11 cellular contexts compared by ENCODE assay signal in the genomic region with DNA sequence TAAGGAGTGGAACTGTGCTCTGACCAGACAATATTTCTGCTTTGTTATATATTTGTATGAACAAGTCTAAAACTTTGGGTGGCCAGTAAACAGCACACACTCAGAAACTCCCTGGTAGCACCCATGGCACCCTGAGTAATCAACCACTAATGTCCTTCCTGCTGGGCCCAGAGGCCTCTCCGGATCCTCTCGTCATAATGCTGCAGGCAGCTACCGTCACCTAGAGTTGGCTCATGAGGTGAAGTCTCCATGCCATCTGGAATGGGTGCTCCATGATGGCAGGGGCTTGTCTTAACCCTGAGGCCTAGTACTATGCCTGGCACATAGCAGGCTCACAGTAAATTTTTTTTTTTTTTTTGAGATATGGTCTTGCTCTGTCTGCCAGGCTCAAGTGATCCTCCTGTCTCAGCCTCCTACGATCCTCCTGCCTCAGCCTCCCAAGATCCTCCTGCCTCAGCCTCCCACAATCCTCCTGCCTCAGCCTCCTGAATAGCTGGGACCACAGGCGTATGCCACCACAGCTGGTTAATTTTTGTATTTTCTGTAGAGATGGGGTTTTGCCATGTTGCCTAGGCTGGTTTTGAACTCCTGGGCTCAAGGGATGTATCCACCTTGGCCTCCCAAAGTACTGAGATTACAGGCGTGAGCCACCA. TPM values are rescaled to one million over a fixed set of nuclear protein-coding genes. Genes with fewer than 3 reads are reported as not detected.
DNase-seq lines count a peak whose midpoint lies in the region; ATAC-seq and TF ChIP-seq lines count a peak whose summit lies in the region.
"Had no signal": no experiment of that assay in that cellular context is flagged by ENCODE, and none has a peak within 500 bp of the region (broad histone marks: within the 10 kb centered on the region; RNA-seq: fewer than 3 reads in every experiment).

No MANE protein-coding gene starts in this region.

- POLR2A ChIA-PET in naive thymus-derived CD8-positive, alpha-beta T cell (lab: Charles Lee), result no interaction called here

- H3K27me3 Mint-ChIP-seq in stimulated activated naive CD8-positive, alpha-beta T cell treated with anti-CD3 and anti-CD28 coated beads, Interleukin-15, amount 100 ng/mL, for 72 hours, result no peaks in the 10 kb centered on the region
- H3K27me3 Mint-ChIP-seq in naive thymus-derived CD8-positive, alpha-beta T cell, result no peaks in the 10 kb centered on the region

- H3K36me3 ChIP-seq in vagina, result no peaks in the 10 kb centered on the region
- H3K36me3 ChIP-seq: SJCRH30 had no signal

- no peak for TF ChIP-seq CTCF in vagina (IDR thresholded peaks at IDR 0.05)

- H3K4me3 Mint-ChIP-seq in stimulated activated naive CD8-positive, alpha-beta T cell treated with anti-CD3 and anti-CD28 coated beads, Interleukin-15, amount 100 ng/mL, for 72 hours, result no peak overlapping the region
- H3K4me3 Mint-ChIP-seq in naive thymus-derived CD8-positive, alpha-beta T cell, result no peak overlapping the region

- peaks cover 0 to 20% (median 7%) of the 10 kb centered on the region in 3 donors for H3K36me3 Mint-ChIP-seq in naive thymus-derived CD8-positive, alpha-beta T cell

- intact Hi-C loops in vagina (cut with DNase I), result no loop called here

- H3K4me3 ChIP-seq in vagina, result no peak overlapping the region
- H3K4me3 ChIP-seq: SJCRH30 had no signal

- peaks cover 36% of the 10 kb centered on the region for H3K4me1 Mint-ChIP-seq in stimulated activated naive CD8-positive, alpha-beta T cell treated with anti-CD3 and anti-CD28 coated beads, Interleukin-15, amount 100 ng/mL, for 72 hours
- H3K4me1 Mint-ChIP-seq in naive thymus-derived CD8-positive, alpha-beta T cell, result peaks cover 11 to 52% (median 45%) of the 10 kb centered on the region in 4 donors

- H3K27ac Mint-ChIP-seq in stimulated activated naive CD8-positive, alpha-beta T cell treated with anti-CD3 and anti-CD28 coated beads, Interleukin-15, amount 100 ng/mL, for 72 hours, result peak overlapping the region; percentile 24 to 63
- peak overlapping the region in 7 of 10 donors; percentile 78 to 96 (median 87) for H3K27ac Mint-ChIP-seq in naive thymus-derived CD8-positive, alpha-beta T cell

- no peak for ATAC-seq in stimulated activated naive CD8-positive, alpha-beta T cell treated with anti-CD3 and anti-CD28 coated beads, Interleukin-15, amount 100 ng/mL, for 72 hours
- no peak for ATAC-seq in stimulated activated naive CD8-positive, alpha-beta T cell treated with anti-CD3 and anti-CD28 coated beads, Interleukin-15, Interleukin-2, amounts not matched to agents 100 U/mL and 50 U/mL, for 24 hours
- ATAC-seq in naive thymus-derived CD8-positive, alpha-beta T cell, result no peak
- no peak for ATAC-seq in HG03045 (IDR thresholded peaks at IDR 0.05; ENCODE audit: unreplicated experiment)

- no peaks in the 10 kb centered on the region for H3K9me3 ChIP-seq in vagina
- H3K9me3 ChIP-seq: SJCRH30 had no signal

- H3K9me3 Mint-ChIP-seq in stimulated activated naive CD8-positive, alpha-beta T cell treated with anti-CD3 and anti-CD28 coated beads, Interleukin-15, amount 100 ng/mL, for 72 hours, result no peaks in the 10 kb centered on the region
- H3K9me3 Mint-ChIP-seq in naive thymus-derived CD8-positive, alpha-beta T cell, result no peaks in the 10 kb centered on the region

- no peak for DNase-seq in stimulated activated naive CD8-positive, alpha-beta T cell treated with anti-CD3 and anti-CD28 coated beads, Interleukin-15, amount 100 ng/mL, for 72 hours
- no peak for DNase-seq in stimulated activated naive CD8-positive, alpha-beta T cell treated with anti-CD3 and anti-CD28 coated beads, Interleukin-15, Interleukin-2, amounts not matched to agents 100 U/mL and 50 U/mL, for 24 hours
- DNase-seq in caudate nucleus (lab: John Stamatoyannopoulos, UW) (no peak), vagina (ENCODE audit: extremely low spot score in 2 of 2) (peak; percentile 64 to 78), H4 (ENCODE audit: low spot score) (no peak), NCI-H187 (lab: John Stamatoyannopoulos, UW) (no peak)
- no peak for DNase-seq in naive thymus-derived CD8-positive, alpha-beta T cell
- DNase-seq: foreskin melanocyte; SJCRH30; stimulated activated CD4-positive, alpha-beta T cell treated with anti-CD3 and anti-CD28 coated beads, Interleukin-15, amount 100 ng/mL, for 24 hours had no signal

- peaks cover 50% of the 10 kb centered on the region for H3K4me1 ChIP-seq in vagina
- H3K4me1 ChIP-seq: SJCRH30 had no signal

- H3K27me3 ChIP-seq in vagina, result no peaks in the 10 kb centered on the region
- H3K27me3 ChIP-seq: SJCRH30 had no signal

- peak overlapping the region; percentile 59 for H3K27ac ChIP-seq in caudate nucleus (ENCODE audit: low read depth, low read length)
- peak overlapping the region; percentile 100 for H3K27ac ChIP-seq in vagina
- H3K27ac ChIP-seq: SJCRH30 had no signal

- no peak for TF ChIP-seq POLR2A in vagina (IDR thresholded peaks at IDR 0.05)

RNA-seq across cellular contexts. Expression of gene SDCBP2, which starts 3.0 kb away (rescaled TPM):
- total RNA-seq in naive thymus-derived CD8-positive, alpha-beta T cell, result 1 to 10 TPM; 2.7 to 3.3 TPM
- polyA plus RNA-seq in naive thymus-derived CD8-positive, alpha-beta T cell, result 1 to 10 TPM in 1 of 3 donors, under 1 TPM in 2; 0.81 to 1.5 (median 0.98) TPM
- total RNA-seq in vagina, result 43.5 TPM
- 0.29 and 0.56 TPM in 2 replicates for total RNA-seq in H4 (2014; rRNA removed; shearing (Covaris generic))

Comparison
In these comparisons a context has a peak if more than half of its experiments do, and no peak if none do; other contexts are left out.
1. DNase-seq: peak in vagina (2 of 2); none in stimulated activated naive CD8-positive, alpha-beta T cell treated with anti-CD3 and anti-CD28 coated beads, Interleukin-15, amount 100 ng/mL, for 72 hours (0 of 2), stimulated activated naive CD8-positive, alpha-beta T cell treated with anti-CD3 and anti-CD28 coated beads, Interleukin-15, Interleukin-2, amounts not matched to agents 100 U/mL and 50 U/mL, for 24 hours (single experiment), caudate nucleus (0 of 61), naive thymus-derived CD8-positive, alpha-beta T cell (0 of 10), H4 (single experiment) and NCI-H187 (0 of 2).
2. RNA of gene SDCBP2, which starts 3.0 kb away (total RNA-seq): 43.5 TPM in vagina (single experiment); 2.7 to 3.3 TPM in naive thymus-derived CD8-positive, alpha-beta T cell and 0.29 to 0.56 TPM in H4; every median in the first group is over 10 times any median in the second.